Comparison of ENCODE assay signal across 24 cellular contexts in the genomic region with DNA sequence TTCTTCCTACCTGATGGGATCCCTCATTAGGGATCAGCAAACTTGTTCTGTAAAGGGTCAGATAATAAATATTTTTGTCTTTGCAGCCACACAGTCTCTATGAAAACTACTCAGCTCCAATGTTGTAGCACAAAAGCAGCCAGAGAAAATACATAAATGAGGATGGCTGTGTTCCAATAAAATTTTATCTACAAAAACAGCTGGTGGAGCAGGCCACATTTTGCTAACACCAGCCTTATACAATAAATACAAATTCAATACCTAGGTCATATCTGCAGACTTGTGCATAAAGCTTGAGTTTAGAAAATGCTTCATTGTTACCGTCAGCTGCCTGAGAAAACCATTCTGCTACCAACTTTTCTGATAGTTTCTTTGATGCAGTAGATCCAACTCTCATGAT.
"Had no signal": no experiment of that assay in that cellular context is flagged by ENCODE, and none has a peak within 500 bp of the region (broad histone marks: within the 10 kb centered on the region; RNA-seq: fewer than 3 reads in every experiment).

No MANE protein-coding gene starts in this region.

- H3K4me1 Mint-ChIP-seq: activated B cell treated with CpG ODN at 0.5 μM for 24 hours; activated CD4-positive, alpha-beta T cell treated with anti-CD3 and anti-CD28 coated beads for 36 hours; central memory CD8-positive, alpha-beta T cell; neural progenitor cell; stimulated activated memory B cell treated with anti-CD40 and anti-IgM and Interleukin-4, amounts not matched to agents 10 μg/mL and 1 μg/mL and 100 μg/mL, for 72 hours had no signal

- H3K4me3 Mint-ChIP-seq: activated B cell treated with CpG ODN at 0.5 μM for 24 hours; activated CD4-positive, alpha-beta T cell treated with anti-CD3 and anti-CD28 coated beads for 36 hours; activated naive CD8-positive, alpha-beta T cell; activated T-cell treated with anti-CD3 and anti-CD28 coated beads, Interleukin-2, amount 50 U/mL, for 24 hours; central memory CD8-positive, alpha-beta T cell; immature natural killer cell; naive thymus-derived CD4-positive, alpha-beta T cell; neural progenitor cell; stimulated activated memory B cell treated with anti-CD40 and anti-IgM and Interleukin-4, amounts not matched to agents 10 μg/mL and 1 μg/mL and 100 μg/mL, for 72 hours; T-helper 2 cell treated with Interferon-gamma antibody and Interleukin-4, amounts not matched to agents 5 μg/mL and 100 μg/mL, for 36 hours had no signal

- H3K27me3 Mint-ChIP-seq: activated B cell treated with CpG ODN at 0.5 μM for 24 hours; activated CD4-positive, alpha-beta T cell treated with anti-CD3 and anti-CD28 coated beads for 36 hours; activated naive CD8-positive, alpha-beta T cell; activated T-cell treated with anti-CD3 and anti-CD28 coated beads, Interleukin-2, amount 50 U/mL, for 24 hours; central memory CD8-positive, alpha-beta T cell; naive thymus-derived CD4-positive, alpha-beta T cell; stimulated activated memory B cell treated with anti-CD40 and anti-IgM and Interleukin-4, amounts not matched to agents 10 μg/mL and 1 μg/mL and 100 μg/mL, for 72 hours had no signal

- ATAC-seq: activated CD4-positive, alpha-beta T cell treated with anti-CD3 and anti-CD28 coated beads for 36 hours; foreskin keratinocyte; left lung; naive thymus-derived CD4-positive, alpha-beta T cell; stimulated activated memory B cell treated with anti-CD40 and anti-IgM and Interleukin-4, amounts not matched to agents 10 μg/mL and 1 μg/mL and 100 μg/mL, for 72 hours had no signal

- FAIRE-seq: astrocyte had no signal

- H3K27ac Mint-ChIP-seq: activated B cell treated with CpG ODN at 0.5 μM for 24 hours; activated CD4-positive, alpha-beta T cell treated with anti-CD3 and anti-CD28 coated beads for 36 hours; activated T-helper 2 cell treated with anti-CD3 and anti-CD28 coated beads, Interferon-gamma antibody, Interleukin-2, Interleukin-4, amounts not matched to agents 10 μg/mL and 5 μg/mL and 100 μg/mL, durations not matched to agents 14 hours and 24 hours and 36 hours; immature natural killer cell; neural progenitor cell; stimulated activated memory B cell treated with anti-CD40 and anti-IgM and Interleukin-4, amounts not matched to agents 10 μg/mL and 1 μg/mL and 100 μg/mL, for 72 hours had no signal

- DNase-seq: activated B cell treated with CpG ODN at 0.5 μM for 24 hours; activated CD4-positive, alpha-beta T cell treated with anti-CD3 and anti-CD28 coated beads for 36 hours; activated CD4-positive, alpha-beta T cell treated with anti-CD3 and anti-CD28 coated beads, Interleukin-2, amount 50 U/mL, for 4 hours; activated CD8-positive, alpha-beta memory T cell treated with anti-CD3 and anti-CD28 coated beads for 24 hours; activated CD8-positive, alpha-beta memory T cell treated with anti-CD3 and anti-CD28 coated beads, Interleukin-2, amount 50 U/mL, for 4 hours; activated naive CD4-positive, alpha-beta T cell; activated T-cell treated with anti-CD3 and anti-CD28 coated beads, Interleukin-2, amount 50 U/mL, for 24 hours; adrenal gland; colonic mucosa; foreskin keratinocyte; immature natural killer cell; left lung; naive thymus-derived CD4-positive, alpha-beta T cell; posterior cingulate gyrus; sigmoid colon; stimulated activated CD4-positive, alpha-beta T cell treated with anti-CD3 and anti-CD28 coated beads, Interleukin-15, amount 100 ng/mL, for 24 hours; stomach had no signal

- H3K9me3 Mint-ChIP-seq: activated B cell treated with CpG ODN at 0.5 μM for 24 hours; activated T-cell treated with anti-CD3 and anti-CD28 coated beads, Interleukin-2, amount 50 U/mL, for 24 hours; activated T-helper 2 cell treated with anti-CD3 and anti-CD28 coated beads, Interferon-gamma antibody, Interleukin-2, Interleukin-4, amounts not matched to agents 10 μg/mL and 5 μg/mL and 100 μg/mL, durations not matched to agents 14 hours and 24 hours and 36 hours; central memory CD8-positive, alpha-beta T cell; immature natural killer cell; naive thymus-derived CD4-positive, alpha-beta T cell; neural progenitor cell; stimulated activated memory B cell treated with anti-CD40 and anti-IgM and Interleukin-4, amounts not matched to agents 10 μg/mL and 1 μg/mL and 100 μg/mL, for 72 hours; T-helper 2 cell treated with Interferon-gamma antibody and Interleukin-4, amounts not matched to agents 5 μg/mL and 100 μg/mL, for 36 hours had no signal
